In the genomic region with DNA sequence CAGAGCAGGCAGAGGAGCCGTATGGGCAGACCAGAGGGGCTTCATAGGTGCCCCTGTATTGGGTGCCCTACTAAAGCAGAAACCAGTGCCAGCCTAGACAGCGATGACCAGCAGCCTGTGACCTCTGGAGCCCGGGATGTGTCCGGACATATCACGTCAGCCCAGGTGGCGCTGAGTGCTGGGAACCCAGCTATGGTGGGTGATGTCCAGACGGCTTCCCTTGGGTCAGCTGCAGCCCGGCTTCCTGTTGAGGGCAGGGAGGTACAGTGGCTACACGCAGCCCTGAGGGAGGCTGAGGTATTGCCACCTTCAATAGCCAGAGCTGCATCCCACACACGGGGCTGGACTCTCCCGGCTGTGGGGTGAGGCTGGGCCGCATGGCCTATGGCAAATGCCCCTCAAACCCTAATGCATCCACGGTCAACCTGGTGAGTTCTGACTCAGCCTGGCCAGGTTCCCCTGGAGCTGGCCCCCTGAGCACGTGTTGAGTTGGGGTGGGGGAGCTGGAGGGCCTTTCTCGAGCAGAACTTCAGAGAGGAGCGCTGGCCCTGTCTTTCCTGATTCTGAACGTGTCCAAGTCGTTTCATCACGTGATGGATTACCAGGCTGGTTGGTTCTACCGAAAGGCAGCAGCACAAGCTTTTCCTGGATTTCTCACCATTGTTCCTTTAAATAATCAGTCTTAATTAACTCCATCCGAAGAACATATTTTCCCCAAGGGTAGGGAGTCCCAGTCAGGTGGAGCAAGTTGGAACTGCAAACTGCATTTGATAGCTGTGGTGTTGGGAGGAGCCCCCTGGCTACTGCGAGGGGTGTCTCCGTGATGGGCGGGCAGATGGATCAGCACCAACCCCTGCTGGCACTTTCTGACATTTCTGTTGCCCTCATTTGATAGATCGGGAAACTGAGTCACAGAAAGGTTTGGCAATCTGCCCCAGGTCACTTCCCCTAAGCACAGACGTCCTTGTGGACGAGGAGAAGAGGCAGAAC, we compare ENCODE assay signal across 20 cellular contexts. TPM values are rescaled to one million over a fixed set of nuclear protein-coding genes. Genes with fewer than 3 reads are reported as not detected.
A peak's percentile ranks its signal among the peaks of the same experiment; 100 is the strongest.
DNase-seq lines count a peak whose midpoint lies in the region; ATAC-seq, FAIRE-seq and TF ChIP-seq lines count a peak whose summit lies in the region.
"Had no signal": no experiment of that assay in that cellular context is flagged by ENCODE, and none has a peak within 500 bp of the region (broad histone marks: within the 10 kb centered on the region; RNA-seq: fewer than 3 reads in every experiment).

No MANE protein-coding gene starts in this region.

- H4K20me1 ChIP-seq in HepG2 (ENCODE audit: insufficient read depth, low read length) (peaks cover under 1% of the 10 kb centered on the region; the same call in 1 of the 2 replicates), PC-3 (ENCODE audit: low read length) (no peaks in the 10 kb centered on the region)

- H3K79me2 ChIP-seq in HepG2 (ENCODE audit: insufficient read depth, low read length) (no peaks in the 10 kb centered on the region), PC-3 (ENCODE audit: low read length) (no peaks in the 10 kb centered on the region)

- no peak overlapping the region for H3K27ac ChIP-seq in HepG2 (ENCODE audit: extremely low read length, insufficient read depth, low read length)
- no peak overlapping the region for H3K27ac ChIP-seq in sigmoid colon
- H3K27ac ChIP-seq in PC-3 (ENCODE audit: low read length): no peak overlapping the region
- H3K27ac ChIP-seq: RWPE1, SJCRH30 had no signal

- H2AFZ ChIP-seq in HepG2 (ENCODE audit: low read length): no peak overlapping the region
- H2AFZ ChIP-seq in PC-3 (ENCODE audit: low read length): no peak overlapping the region

- BruUV-seq in HepG2 (replicated peaks; lab: Mats Ljungman, UMichigan) (no TSS peak), PC-3 (replicated peaks; lab: Mats Ljungman, UMichigan) (no TSS peak)

- H3K4me2 ChIP-seq in HepG2 (ENCODE audit: low read depth, low read length) (no peak overlapping the region), PC-3 (ENCODE audit: low read length) (no peak overlapping the region)

- H3K27me3 ChIP-seq in HepG2 (ENCODE audit: control insufficient read depth in 1 of 2, insufficient read depth in 2 of 2, low read length in 2 of 2) (peaks cover 25 to 51% of the 10 kb centered on the region in 2 experiments), sigmoid colon (peaks cover 15 to 74% (median 55%) of the 10 kb centered on the region in 3 donors), PC-3 (ENCODE audit: low read length) (peaks cover 17% of the 10 kb centered on the region)

- no peak overlapping the region for H3K4me3 ChIP-seq in HepG2 (replicated peaks in 1 of 3; ENCODE audit: insufficient read depth in 1 of 3, low read depth in 2 of 3, low read length in 3 of 3)
- no peak overlapping the region for H3K4me3 ChIP-seq in sigmoid colon
- H3K4me3 ChIP-seq in PC-3 (ENCODE audit: low read length): no peak overlapping the region
- H3K4me3 ChIP-seq: HAP-1, SJCRH30 had no signal

- H3K36me3 ChIP-seq in HepG2 (replicated peaks in 1 of 2; ENCODE audit: control insufficient read depth in 1 of 2, insufficient read depth in 2 of 2, low read length in 2 of 2) (no peaks in the 10 kb centered on the region), sigmoid colon (no peaks in the 10 kb centered on the region), PC-3 (ENCODE audit: low read depth, low read length) (no peaks in the 10 kb centered on the region)
- H3K36me3 ChIP-seq: HAP-1, SJCRH30 had no signal

- intact Hi-C loops in left ventricle myocardium superior (cut with micrococcal nuclease): no loop called here
- intact Hi-C loops in Right ventricle myocardium superior (cut with DNase I): no loop called here
- intact Hi-C loops in HepG2 (cut with micrococcal nuclease; ENCODE audit: unreplicated experiment): no loop called here
- intact Hi-C loops in sigmoid colon (cut with DNase I): no loop called here
- intact Hi-C loops in PC-3 (cut with micrococcal nuclease): no loop called here

- CTCF ChIA-PET in HepG2 (lab: Yijun Ruan, JAX; ENCODE audit: low intra/inter-chr PET ratio, low total read pairs) (no interaction called here), PC-3 (lab: Charles Lee) (no interaction called here)

- no peaks in the 10 kb centered on the region for H3K9me3 Mint-ChIP-seq in chondrocyte (ENCODE audit: low read depth)

- H3K27ac Mint-ChIP-seq in chondrocyte (ENCODE audit: unreplicated experiment): no peak overlapping the region
- H3K27ac Mint-ChIP-seq: CD14-positive monocyte had no signal

- H3K4me1 ChIP-seq in HepG2 (ENCODE audit: insufficient read depth, low read length): peaks cover 32% of the 10 kb centered on the region; the same call in 1 of the 2 replicates
- no peaks in the 10 kb centered on the region for H3K4me1 ChIP-seq in sigmoid colon
- peaks cover 6% of the 10 kb centered on the region for H3K4me1 ChIP-seq in PC-3 (ENCODE audit: insufficient read depth, low read length)
- H3K4me1 ChIP-seq: HAP-1, SJCRH30 had no signal

- H3K9me2 ChIP-seq in PC-3 (replicated peaks; ENCODE audit: low read length): no peaks in the 10 kb centered on the region

- FAIRE-seq in HepG2 (lab: Jason Lieb, UNC): no peak

- no peak for TF ChIP-seq RAD21 in HepG2 (CRISPR knock-in tag; IDR thresholded peaks at IDR 0.05)

- no peak for TF ChIP-seq CTCF in chondrocyte (IDR thresholded peaks at IDR 0.05)
- TF ChIP-seq CTCF in HepG2 (CRISPR knock-in tag; IDR thresholded peaks at IDR 0.05): no peak
- no peak for TF ChIP-seq CTCF in sigmoid colon (IDR thresholded peaks at IDR 0.05)
- no peak for TF ChIP-seq CTCF in PC-3 (conservative IDR thresholded peaks at IDR 0.05; ENCODE audit: low read depth, low read length)

- no peaks in the 10 kb centered on the region for H3F3A ChIP-seq in PC-3 (ENCODE audit: low read length, unreplicated experiment)

- TF ChIP-seq POLR2A in HepG2 (IDR thresholded peaks at IDR 0.05; ENCODE audit: insufficient read depth in 1 of 2, low read depth in 2 of 2, low read length in 2 of 2): no peak
- no peak for TF ChIP-seq POLR2A in sigmoid colon (IDR thresholded peaks at IDR 0.05)

- H3K9ac ChIP-seq in HepG2 (ENCODE audit: insufficient read depth, low read depth, low read length): no peak overlapping the region
- no peak overlapping the region for H3K9ac ChIP-seq in PC-3 (ENCODE audit: low read length)

- peaks cover 2% of the 10 kb centered on the region for H3K4me1 Mint-ChIP-seq in chondrocyte (ENCODE audit: low read depth)
- H3K4me1 Mint-ChIP-seq: CD14-positive monocyte had no signal

- H3K4me3 Mint-ChIP-seq in chondrocyte (ENCODE audit: unreplicated experiment): no peak overlapping the region
- H3K4me3 Mint-ChIP-seq: CD14-positive monocyte had no signal

- POLR2A ChIA-PET in HepG2 (lab: Yijun Ruan, JAX): no interaction called here
- POLR2A ChIA-PET in PC-3 (lab: Charles Lee; ENCODE audit: unreplicated experiment): no interaction called here

- H3K9me3 ChIP-seq in HepG2 (ENCODE audit: low read length) (no peaks in the 10 kb centered on the region), sigmoid colon (no peaks in the 10 kb centered on the region), PC-3 (ENCODE audit: low read length) (no peaks in the 10 kb centered on the region)
- H3K9me3 ChIP-seq: HAP-1, SJCRH30 had no signal

- in situ Hi-C loops in HepG2 (cut with HindIII; ENCODE audit: extremely low pct_ligation_motif_present, low pct_unique_long_range_greater_than_20kb): no loop called here

- no peaks in the 10 kb centered on the region for H3K36me3 Mint-ChIP-seq in chondrocyte (ENCODE audit: low read depth)
- H3K36me3 Mint-ChIP-seq: CD14-positive monocyte had no signal

- ATAC-seq in left ventricle myocardium superior (no peak), Right ventricle myocardium superior (ENCODE audit: poor library complexity) (no peak), HepG2 (no peak; the same call in 2 of the 3 replicates), PC-3 (no peak), GM18861 (IDR thresholded peaks at IDR 0.05; ENCODE audit: unreplicated experiment) (no peak)

- DNase-seq in left ventricle myocardium superior (peak; percentile 23), Right ventricle myocardium superior (no peak), chondrocyte (ENCODE audit: low spot score) (peak; percentile 82), HepG2 (ENCODE audit: low spot score) (no peak), sigmoid colon (peak; percentile 50), NCI-H1417 (lab: John Stamatoyannopoulos, UW) (no peak), PC-3 (no peak)
- DNase-seq: 8988T, DMS79, KBM-7, NCI-H1694 treated with DMSO at 0.1 percent for 48 hours, NCI-H2107, NCI-H510A treated with DMSO at 0.1 percent for 48 hours, OCI-M1 had no signal

- H3K27me3 Mint-ChIP-seq in chondrocyte (ENCODE audit: low read depth): peaks cover 38% of the 10 kb centered on the region

- 32% methylated on average over 24 of the region's 27 CpGs for WGBS in HepG2 (ENCODE audit: low lambda C conversion rate)
- WGBS in sigmoid colon, 2 donors: 77 to 82% methylated on average over 27 of the region's 27 CpGs

- TF ChIP-seq EP300 in HepG2 (IDR thresholded peaks at IDR 0.05; ENCODE audit: low read depth in 2 of 2, low read length in 2 of 2) (no peak), HepG2 (CRISPR knock-in tag; IDR thresholded peaks at IDR 0.05; ENCODE audit: borderline replicate concordance) (no peak), sigmoid colon (IDR thresholded peaks at IDR 0.05) (no peak)

RNA-seq across cellular contexts. Expression of a gene that starts 7.1 kb away (rescaled TPM):
- total RNA-seq in left ventricle myocardium superior (0.20 TPM), Right ventricle myocardium superior (0.40 TPM), chondrocyte (not detected in 3 replicates), HepG2 (2016; rRNA removed; fragmentation: Illumina TruSeq; extraction: Trizol) (0.42 and 0.58 TPM in 2 replicates), sigmoid colon (1 to 10 TPM in 1 of 4 donors, under 1 TPM in 3; under 0.01 to 1.1 (median 0.22) TPM), PC-3 (2014; rRNA removed) (0.22 and 0.29 TPM in 2 replicates)
- total RNA-seq in HepG2 (2016; cell fraction: cytosol; rRNA removed; fragmentation: Illumina TruSeq; extraction: Trizol; ENCODE audit: low read depth): 0.10 TPM in 1 of 2 replicates, not detected in the other
- 0.12 and 0.30 TPM in 2 replicates for total RNA-seq in HepG2 (2016; cell fraction: insoluble cytoplasmic fraction; rRNA removed; fragmentation: Illumina TruSeq; extraction: Trizol)
- total RNA-seq in HepG2 (2016; cell fraction: membrane; rRNA removed; fragmentation: Illumina TruSeq; extraction: Trizol): 0.07 and 0.34 TPM in 2 replicates
- 0.88 and 1.2 TPM in 2 replicates for total RNA-seq in HepG2 (2016; cell fraction: nucleus; rRNA removed; fragmentation: Illumina TruSeq; extraction: Trizol)
- polyA plus RNA-seq in HepG2 (2011; rRNA removed) (2.5 and 3.2 TPM in 2 replicates), sigmoid colon (under 1 TPM in 1 of 3 donors, not detected in 2; 0.31 TPM)
- polyA plus RNA-seq in HepG2 (2011; cell fraction: cytosol; rRNA removed): 1.5 TPM in 2 replicates
- polyA plus RNA-seq in HepG2 (2011; cell fraction: nucleus; rRNA removed): 3.2 and 3.4 TPM in 2 replicates
- polyA plus RNA-seq in HepG2 (2012): 1.0 and 1.6 TPM in 2 replicates
- polyA plus RNA-seq in HepG2 (2016; cell fraction: cytosol; fragmentation: Illumina TruSeq; extraction: Trizol; ENCODE audit: low read depth): 0.15 TPM in 1 of 2 replicates, not detected in the other
- polyA plus RNA-seq in HepG2 (2016; cell fraction: insoluble cytoplasmic fraction; fragmentation: Illumina TruSeq; extraction: Trizol; ENCODE audit: low read depth): 0.27 and 0.67 TPM in 2 replicates
- polyA plus RNA-seq in HepG2 (2016; cell fraction: membrane; fragmentation: Illumina TruSeq; extraction: Trizol; ENCODE audit: low read depth): 0.15 and 0.27 TPM in 2 replicates
- polyA plus RNA-seq in HepG2 (2016; cell fraction: nucleus; fragmentation: Illumina TruSeq; extraction: Trizol; ENCODE audit: insufficient read depth, low read depth): 1.2 and 2.9 TPM in 2 replicates
- 1.4 TPM in 1 of 2 replicates, not detected in the other for polyA minus RNA-seq in HepG2 (2011; rRNA and poly(A)+ RNA removed; ENCODE audit: low replicate concordance)
- polyA minus RNA-seq in HepG2 (2011; cell fraction: cytosol; rRNA and poly(A)+ RNA removed): 0.20 and 0.70 TPM in 2 replicates
- polyA minus RNA-seq in HepG2 (2011; cell fraction: nucleus; rRNA and poly(A)+ RNA removed): 1.8 and 3.6 TPM in 2 replicates
- total RNA-seq: SJCRH30 had no signal
- polyA plus RNA-seq: AG04450, CD14-positive monocyte had no signal

RNA-seq across cellular contexts. Expression of a gene that starts 49.8 kb away (rescaled TPM):
- total RNA-seq in left ventricle myocardium superior: not detected
- not detected for total RNA-seq in Right ventricle myocardium superior
- not detected in 3 replicates for total RNA-seq in chondrocyte
- total RNA-seq in HepG2 (2016; rRNA removed; fragmentation: Illumina TruSeq; extraction: Trizol): not detected in 2 replicates
- not detected in 2 replicates for total RNA-seq in HepG2 (2016; cell fraction: cytosol; rRNA removed; fragmentation: Illumina TruSeq; extraction: Trizol; ENCODE audit: low read depth)
- total RNA-seq in HepG2 (2016; cell fraction: insoluble cytoplasmic fraction; rRNA removed; fragmentation: Illumina TruSeq; extraction: Trizol): not detected in 2 replicates
- not detected in 2 replicates for total RNA-seq in HepG2 (2016; cell fraction: membrane; rRNA removed; fragmentation: Illumina TruSeq; extraction: Trizol)
- not detected in 2 replicates for total RNA-seq in HepG2 (2016; cell fraction: nucleus; rRNA removed; fragmentation: Illumina TruSeq; extraction: Trizol)
- polyA plus RNA-seq in HepG2 (2011; rRNA removed): not detected in 2 replicates
- not detected in 2 replicates for polyA plus RNA-seq in HepG2 (2011; cell fraction: cytosol; rRNA removed)
- not detected in 2 replicates for polyA plus RNA-seq in HepG2 (2011; cell fraction: nucleus; rRNA removed)
- not detected in 2 replicates for polyA plus RNA-seq in HepG2 (2012)
- polyA plus RNA-seq in HepG2 (2016; cell fraction: cytosol; fragmentation: Illumina TruSeq; extraction: Trizol; ENCODE audit: low read depth): not detected in 2 replicates
- polyA plus RNA-seq in HepG2 (2016; cell fraction: insoluble cytoplasmic fraction; fragmentation: Illumina TruSeq; extraction: Trizol; ENCODE audit: low read depth): not detected in 2 replicates
- polyA plus RNA-seq in HepG2 (2016; cell fraction: membrane; fragmentation: Illumina TruSeq; extraction: Trizol; ENCODE audit: low read depth): not detected in 2 replicates
- not detected in 2 replicates for polyA plus RNA-seq in HepG2 (2016; cell fraction: nucleus; fragmentation: Illumina TruSeq; extraction: Trizol; ENCODE audit: insufficient read depth, low read depth)
- polyA minus RNA-seq in HepG2 (2011; rRNA and poly(A)+ RNA removed; ENCODE audit: low replicate concordance): not detected in 2 replicates
- polyA minus RNA-seq in HepG2 (2011; cell fraction: cytosol; rRNA and poly(A)+ RNA removed): not detected in 2 replicates
- not detected in 2 replicates for polyA minus RNA-seq in HepG2 (2011; cell fraction: nucleus; rRNA and poly(A)+ RNA removed)
- total RNA-seq in sigmoid colon: not detected
- not detected for polyA plus RNA-seq in sigmoid colon
- total RNA-seq in PC-3 (2014; rRNA removed): not detected in 2 replicates
- total RNA-seq: SJCRH30 had no signal
- polyA plus RNA-seq: AG04450, CD14-positive monocyte had no signal

Comparison
In these comparisons a context has a peak if more than half of its experiments do, and no peak if none do; other contexts are left out.
1. DNase-seq: peak in left ventricle myocardium superior (single experiment), chondrocyte (single experiment) and sigmoid colon (single experiment); none in Right ventricle myocardium superior (single experiment), HepG2 (single experiment), NCI-H1417 (0 of 3) and PC-3 (single experiment).